ENCODE assay signal across 1 cellular context in genomic region chr9:87112656-87113055, GRCh38.
TF ChIP-seq lines count a peak whose summit lies in the region.

No MANE protein-coding gene starts in this region.

TF ChIP-seq in GM23338, 12 proteins besides CTCF, POLR2A, EP300 and RAD21 (continued from another document):
- TF ChIP-seq EZH2phosphoT487 (IDR thresholded peaks at IDR 0.05; ENCODE audit: unreplicated experiment) (no peak), STAT1 (IDR thresholded peaks at IDR 0.05; ENCODE audit: unreplicated experiment) (no peak), REST (IDR thresholded peaks at IDR 0.05; ENCODE audit: unreplicated experiment) (no peak)
